28 cellular contexts compared by ENCODE assay signal in the genomic region with DNA sequence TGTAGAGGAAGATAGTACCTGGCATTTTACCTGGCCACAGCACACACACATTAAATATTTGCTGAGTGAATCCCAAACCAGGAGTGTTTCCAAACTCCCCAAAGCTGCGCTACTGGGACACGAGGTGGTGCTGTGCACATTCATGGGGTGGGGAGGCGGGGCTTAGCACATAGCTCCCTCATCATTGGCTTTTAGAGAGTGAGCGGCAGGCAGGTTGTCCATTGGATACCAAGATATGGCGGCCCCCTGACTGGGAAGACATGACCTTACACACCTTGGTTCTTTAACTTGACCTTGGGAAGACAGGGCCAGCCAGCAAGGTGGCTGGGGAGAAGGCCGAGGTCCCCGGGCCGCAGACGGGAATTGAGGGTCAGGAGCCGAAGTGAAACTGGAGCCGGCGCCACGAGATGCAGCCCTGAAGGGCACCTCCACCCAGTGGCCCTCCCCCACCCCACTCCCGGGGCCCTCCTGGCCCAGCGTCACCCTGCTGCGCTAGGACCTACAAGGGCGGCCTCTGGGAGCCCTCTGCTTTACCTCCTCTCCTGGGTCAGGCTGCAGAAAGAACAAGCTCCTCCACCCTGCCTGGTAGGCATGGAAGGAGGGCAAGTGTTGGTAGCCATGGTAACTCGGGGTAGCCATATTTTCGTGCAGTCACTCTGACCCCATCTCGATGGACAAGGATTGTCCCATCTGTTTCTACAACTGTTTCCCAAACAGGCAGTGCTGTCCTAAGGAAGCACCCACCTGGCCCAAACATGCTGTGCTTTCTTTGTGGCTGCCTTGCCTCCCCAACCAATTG. TPM values are rescaled to one million over a fixed set of nuclear protein-coding genes. Genes with fewer than 3 reads are reported as not detected.
DNase-seq lines count a peak whose midpoint lies in the region; ATAC-seq, FAIRE-seq and TF ChIP-seq lines count a peak whose summit lies in the region.
"Had no signal": no experiment of that assay in that cellular context is flagged by ENCODE, and none has a peak within 500 bp of the region (broad histone marks: within the 10 kb centered on the region; RNA-seq: fewer than 3 reads in every experiment).

No MANE protein-coding gene starts in this region.

- H2AFZ ChIP-seq in GM12878 (ENCODE audit: control insufficient read depth, low read depth, low read length) = no peak overlapping the region

- TF ChIP-seq RAD21 in GM12878 (IDR thresholded peaks at IDR 0.05; ENCODE audit: insufficient read depth, low read depth, low read length) = no peak

- RAD21 ChIA-PET in GM12878 (lab: Charles Lee; ENCODE audit: unreplicated experiment) = no interaction called here

- H3K27ac Mint-ChIP-seq in natural killer cell = no peak overlapping the region
- H3K27ac Mint-ChIP-seq: activated CD8-positive, alpha-beta memory T cell treated with anti-CD3 and anti-CD28 coated beads, Interleukin-2, amount 10 ng/mL, durations not matched to agents 7 days and 5 days; activated naive CD4-positive, alpha-beta T cell treated with anti-CD3 and anti-CD28 coated beads, Interleukin-2, amount 50 U/mL, for 24 hours; HFFc6; stimulated activated effector memory CD8-positive, alpha-beta T cell treated with anti-CD3 and anti-CD28 coated beads, Interleukin-12 subunit alpha, Interleukin-12 subunit beta, amount 100 ng/mL, for 72 hours had no signal

- H3K4me3 Mint-ChIP-seq in natural killer cell = no peak overlapping the region
- H3K4me3 Mint-ChIP-seq: activated CD8-positive, alpha-beta memory T cell treated with anti-CD3 and anti-CD28 coated beads, Interleukin-2, amount 10 ng/mL, durations not matched to agents 7 days and 5 days; activated naive CD4-positive, alpha-beta T cell treated with anti-CD3 and anti-CD28 coated beads, Interleukin-2, amount 50 U/mL, for 24 hours; CD14-positive monocyte; HFFc6; neural crest cell; stimulated activated effector memory CD8-positive, alpha-beta T cell treated with anti-CD3 and anti-CD28 coated beads, Interleukin-12 subunit alpha, Interleukin-12 subunit beta, amount 100 ng/mL, for 72 hours had no signal

- no peaks in the 10 kb centered on the region for H3K4me1 Mint-ChIP-seq in natural killer cell
- H3K4me1 Mint-ChIP-seq: activated CD8-positive, alpha-beta memory T cell treated with anti-CD3 and anti-CD28 coated beads, Interleukin-2, amount 10 ng/mL, durations not matched to agents 7 days and 5 days; activated naive CD4-positive, alpha-beta T cell treated with anti-CD3 and anti-CD28 coated beads, Interleukin-2, amount 50 U/mL, for 24 hours; neural crest cell; stimulated activated effector memory CD8-positive, alpha-beta T cell treated with anti-CD3 and anti-CD28 coated beads, Interleukin-12 subunit alpha, Interleukin-12 subunit beta, amount 100 ng/mL, for 72 hours had no signal

- no peak overlapping the region for H3K27ac ChIP-seq in GM12878 (ENCODE audit: control insufficient read depth, insufficient read depth)
- no peak overlapping the region for H3K27ac ChIP-seq in gastroesophageal sphincter
- H3K27ac ChIP-seq: prostate gland, skin epidermis had no signal

- H4K20me1 ChIP-seq in GM12878 (ENCODE audit: control insufficient read depth, insufficient read depth) = no peaks in the 10 kb centered on the region

- BruUV-seq in GM12878 (replicated peaks; lab: Mats Ljungman, UMichigan) = no TSS peak

- H3K27me3 ChIP-seq in GM12878 (replicated peaks in 1 of 2; ENCODE audit: control insufficient read depth in 2 of 2, insufficient read depth in 2 of 2, low read length in 1 of 2) (peaks cover 0 to 2% of the 10 kb centered on the region in 2 experiments; a peak in 2 of 4 replicates), gastroesophageal sphincter (no peaks in the 10 kb centered on the region)
- H3K27me3 ChIP-seq: MG63 had no signal

- no peaks in the 10 kb centered on the region for H3K79me2 ChIP-seq in GM12878 (ENCODE audit: control insufficient read depth, insufficient read depth, low read length)

- H3K36me3 Mint-ChIP-seq in natural killer cell = no peaks in the 10 kb centered on the region
- H3K36me3 Mint-ChIP-seq: activated CD8-positive, alpha-beta memory T cell treated with anti-CD3 and anti-CD28 coated beads, Interleukin-2, amount 10 ng/mL, durations not matched to agents 7 days and 5 days; activated naive CD4-positive, alpha-beta T cell treated with anti-CD3 and anti-CD28 coated beads, Interleukin-2, amount 50 U/mL, for 24 hours; CD14-positive monocyte; stimulated activated effector memory CD8-positive, alpha-beta T cell treated with anti-CD3 and anti-CD28 coated beads, Interleukin-12 subunit alpha, Interleukin-12 subunit beta, amount 100 ng/mL, for 72 hours had no signal

- H3K4me3 ChIP-seq in GM12878 (no peak overlapping the region), gastroesophageal sphincter (no peak overlapping the region)
- H3K4me3 ChIP-seq: lung, MG63, prostate gland, skin epidermis had no signal

- DNase-seq in Daoy (ENCODE audit: low read depth) (peak; percentile 53), GM12878 (ENCODE audit: low read depth, low spot score) (no peak), iPS-NIHi7 (ENCODE audit: extremely low spot score) (peak; percentile 39), NCI-H774 (lab: John Stamatoyannopoulos, UW) (no peak), natural killer cell (no peak)
- DNase-seq: activated CD4-positive, alpha-beta T cell treated with anti-CD3 and anti-CD28 coated beads for 48 hours; activated CD8-positive, alpha-beta memory T cell treated with anti-CD3 and anti-CD28 coated beads, Interleukin-2, amount 10 ng/mL, durations not matched to agents 7 days and 5 days; anterior cingulate cortex; caudate nucleus; dermis blood vessel endothelial cell; HFFc6; IMR-90; MG63; NCI-H1436; NCI-H524 treated with DMSO at 0.1 percent for 48 hours; stimulated activated CD4-positive, alpha-beta T cell treated with anti-CD3 and anti-CD28 coated beads, Interleukin-2, amount 100 ng/mL, for 24 hours; T-helper 1 cell had no signal

- peak; percentile 51 for TF ChIP-seq CTCF in LNCAP (IDR thresholded peaks at IDR 0.05)
- TF ChIP-seq CTCF in GM12878 (IDR thresholded peaks at IDR 0.05 in 2 of 3, conservative IDR thresholded peaks at IDR 0.05 in 1 of 3; ENCODE audit: control insufficient read depth in 2 of 3, extremely low read depth in 1 of 3, insufficient read depth in 1 of 3, low read depth in 3 of 3, low read length in 3 of 3) = no peak
- TF ChIP-seq CTCF in natural killer cell (IDR thresholded peaks at IDR 0.05) = no peak
- TF ChIP-seq CTCF in gastroesophageal sphincter (IDR thresholded peaks at IDR 0.05) = no peak

- H3K4me1 ChIP-seq in GM12878 (ENCODE audit: control insufficient read depth, insufficient read depth, low read length) (no peaks in the 10 kb centered on the region), gastroesophageal sphincter (no peaks in the 10 kb centered on the region)
- H3K4me1 ChIP-seq: prostate gland had no signal

- no peak for TF ChIP-seq EP300 in GM12878 (IDR thresholded peaks at IDR 0.05; ENCODE audit: borderline replicate concordance in 1 of 2, control insufficient read depth in 1 of 2, low read depth in 2 of 2, low read length in 2 of 2)
- no peak for TF ChIP-seq EP300 in gastroesophageal sphincter (IDR thresholded peaks at IDR 0.05)

- SMC1A ChIA-PET in GM12878 (lab: Charles Lee; ENCODE audit: uncharacterized antibody, unreplicated experiment) = interaction anchor here (0.7 to 1.1 kb wide), 2 partner anchors 9 to 10 kb away, joined by 3 read pairs; no protein-coding TSS in a partner anchor

- intact Hi-C loops in GM12878 (cut with micrococcal nuclease; ENCODE audit: unreplicated experiment) = no loop called here
- intact Hi-C loops in natural killer cell (cut with micrococcal nuclease) = no loop called here

- WGBS in GM12878 (ENCODE audit: insufficient coverage, insufficient replicate concordance, low lambda C conversion rate, missing lambda C conversion rate) = 43% methylated on average over 16 of the region's 20 CpGs
- 100% methylated on average over 1 of the region's 20 CpGs; no CpG with 5 or more reads in 1 of the 2 donors for WGBS in gastroesophageal sphincter (ENCODE audit: low coverage in 1 of 2), 2 donors

- POLR2A ChIA-PET in GM12878 (lab: Charles Lee) = no interaction called here

- H3K9ac ChIP-seq in GM12878 (ENCODE audit: control insufficient read depth, insufficient read depth, low read length) = no peak overlapping the region

- no peak for FAIRE-seq in GM12878 (lab: Jason Lieb, UNC)

- no peaks in the 10 kb centered on the region; the same call in 2 of the 3 replicates for H3K9me3 ChIP-seq in GM12878 (replicated peaks; ENCODE audit: control insufficient read depth, insufficient read depth, low read length)
- peaks cover 0 to 1% (median 0%) of the 10 kb centered on the region in 3 donors for H3K9me3 ChIP-seq in gastroesophageal sphincter
- H3K9me3 ChIP-seq: MG63, prostate gland had no signal

- no peaks in the 10 kb centered on the region for H3K9me3 Mint-ChIP-seq in natural killer cell
- H3K9me3 Mint-ChIP-seq: activated naive CD4-positive, alpha-beta T cell treated with anti-CD3 and anti-CD28 coated beads, Interleukin-2, amount 50 U/mL, for 24 hours; HFFc6; stimulated activated effector memory CD8-positive, alpha-beta T cell treated with anti-CD3 and anti-CD28 coated beads, Interleukin-12 subunit alpha, Interleukin-12 subunit beta, amount 100 ng/mL, for 72 hours had no signal

- in situ Hi-C loops in GM12878 (cut with MboI) = no loop called here

- no peak for TF ChIP-seq POLR2A in GM12878 (IDR thresholded peaks at IDR 0.05; ENCODE audit: low read depth, low read length)
- TF ChIP-seq POLR2A in gastroesophageal sphincter (IDR thresholded peaks at IDR 0.05) = no peak

- H3K27me3 Mint-ChIP-seq in natural killer cell (ENCODE audit: low read depth in 2 of 2) = peaks cover 39 to 57% of the 10 kb centered on the region in 2 donors

- ATAC-seq in GM12878 (no peak), natural killer cell (no peak), gastroesophageal sphincter (no peak), HG02885 (IDR thresholded peaks at IDR 0.05; ENCODE audit: poor library complexity, unreplicated experiment) (no peak)
- ATAC-seq: activated CD8-positive, alpha-beta memory T cell treated with anti-CD3 and anti-CD28 coated beads, Interleukin-2, amount 10 ng/mL, durations not matched to agents 7 days and 5 days; stimulated activated effector memory CD8-positive, alpha-beta T cell treated with anti-CD3 and anti-CD28 coated beads, Interleukin-12 subunit alpha, Interleukin-12 subunit beta, amount 100 ng/mL, for 72 hours had no signal

- no peaks in the 10 kb centered on the region for H3K36me3 ChIP-seq in GM12878 (ENCODE audit: control insufficient read depth in 2 of 2, insufficient read depth in 2 of 2, low read length in 1 of 2)
- no peaks in the 10 kb centered on the region for H3K36me3 ChIP-seq in gastroesophageal sphincter
- H3K36me3 ChIP-seq: MG63, prostate gland had no signal

- no peak overlapping the region for H3K4me2 ChIP-seq in GM12878 (ENCODE audit: control insufficient read depth, insufficient read depth)

- CTCF ChIA-PET in GM12878 (lab: Yijun Ruan, JAX) = interaction anchor here (0.7 kb wide), 1 partner anchor 20 kb away, joined by 3 read pairs; no protein-coding TSS in a partner anchor

RNA-seq across cellular contexts. Expression of a gene that starts 24.0 kb away (rescaled TPM):
- total RNA-seq in Daoy (2014; rRNA removed; shearing (Covaris generic)) = 0.33 and 2.6 TPM in 2 replicates
- not detected in 2 replicates for total RNA-seq in GM12878 (2013; cell fraction: nucleolus; rRNA removed)
- total RNA-seq in GM12878 (2014; rRNA removed) (not detected in 2 replicates), GM12878 (2014; rRNA removed; fragmentation: Illumina TruSeq; extraction: Trizol) (not detected in 2 replicates), GM12878 (2021) (not detected in 2 replicates), natural killer cell (1 to 10 TPM in 1 of 3 donors, not detected in 2; 2.0 TPM), gastroesophageal sphincter (10 to 100 TPM in 3 of 4 donors, 1 to 10 TPM in 1; 6.5 to 42.4 (median 28.7) TPM)
- not detected for polyA plus RNA-seq in GM12878 (2011; ENCODE audit: low read depth)
- polyA plus RNA-seq in GM12878 (2011; rRNA removed) (not detected in 2 replicates), GM12878 (2014; fragmentation: Illumina TruSeq; extraction: Trizol) (0.19 TPM in 1 of 2 replicates, not detected in the other), GM12878 (2014; fragmentation: Nextera tagmentation; extraction: Ambion mirVana) (not detected), GM12878 (2014; rRNA removed) (not detected in 2 replicates), GM12878 (2016; fragmentation: Nextera tagmentation; extraction: Ambion mirVana) (not detected)
- polyA plus RNA-seq in GM12878 (2011; cell fraction: cytosol; rRNA removed) = not detected in 2 replicates
- not detected in 2 replicates for polyA plus RNA-seq in GM12878 (2011; cell fraction: nucleus; rRNA removed)
- polyA plus RNA-seq in GM12878 (2012) = not detected in 2 replicates
- polyA minus RNA-seq in GM12878 (2011; rRNA and poly(A)+ RNA removed) = 0.57 TPM in 1 of 2 replicates, not detected in the other
- polyA minus RNA-seq in GM12878 (2011; cell fraction: cytosol; rRNA and poly(A)+ RNA removed) = not detected in 2 replicates
- polyA minus RNA-seq in GM12878 (2011; cell fraction: nucleus; rRNA and poly(A)+ RNA removed) = not detected in 2 replicates
- total RNA-seq: activated CD8-positive, alpha-beta memory T cell treated with anti-CD3 and anti-CD28 coated beads, Interleukin-2, amount 10 ng/mL, durations not matched to agents 7 days and 5 days; dermis blood vessel endothelial cell; HFFc6; IMR-90 had no signal
- polyA plus RNA-seq: IMR-90 had no signal

RNA-seq across cellular contexts. Expression of a gene that starts 24.4 kb away (rescaled TPM):
- total RNA-seq in Daoy (2014; rRNA removed; shearing (Covaris generic)) = 3.3 TPM in 1 of 2 replicates, not detected in the other
- not detected in 2 replicates for total RNA-seq in GM12878 (2013; cell fraction: nucleolus; rRNA removed)
- total RNA-seq in GM12878 (2014; rRNA removed) (0.16 and 0.17 TPM in 2 replicates), GM12878 (2014; rRNA removed; fragmentation: Illumina TruSeq; extraction: Trizol) (not detected in 2 replicates), GM12878 (2021) (0.21 and 0.36 TPM in 2 replicates), natural killer cell (1 to 10 TPM in 1 of 3 donors, not detected in 2; 4.0 TPM), gastroesophageal sphincter (10 to 100 TPM; 18.2 to 69.3 (median 52.6) TPM)
- not detected for polyA plus RNA-seq in GM12878 (2011; ENCODE audit: low read depth)
- polyA plus RNA-seq in GM12878 (2011; rRNA removed) (0.05 TPM in 1 of 2 replicates, not detected in the other), GM12878 (2014; fragmentation: Illumina TruSeq; extraction: Trizol) (not detected in 2 replicates), GM12878 (2014; fragmentation: Nextera tagmentation; extraction: Ambion mirVana) (under 1 TPM; 0.18 to 0.40 TPM), GM12878 (2014; rRNA removed) (0.09 TPM in 1 of 2 replicates, not detected in the other), GM12878 (2016; fragmentation: Nextera tagmentation; extraction: Ambion mirVana) (under 1 TPM in 1 of 2 experiments, not detected in 1; 0.21 TPM)
- polyA plus RNA-seq in GM12878 (2011; cell fraction: cytosol; rRNA removed) = 0.06 TPM in 1 of 2 replicates, not detected in the other
- polyA plus RNA-seq in GM12878 (2011; cell fraction: nucleus; rRNA removed) = not detected in 2 replicates
- not detected in 2 replicates for polyA plus RNA-seq in GM12878 (2012)
- not detected in 2 replicates for polyA minus RNA-seq in GM12878 (2011; rRNA and poly(A)+ RNA removed)
- polyA minus RNA-seq in GM12878 (2011; cell fraction: cytosol; rRNA and poly(A)+ RNA removed) = not detected in 2 replicates
- not detected in 2 replicates for polyA minus RNA-seq in GM12878 (2011; cell fraction: nucleus; rRNA and poly(A)+ RNA removed)
- total RNA-seq: activated CD8-positive, alpha-beta memory T cell treated with anti-CD3 and anti-CD28 coated beads, Interleukin-2, amount 10 ng/mL, durations not matched to agents 7 days and 5 days; dermis blood vessel endothelial cell; HFFc6; IMR-90 had no signal
- polyA plus RNA-seq: IMR-90 had no signal

RNA-seq across cellular contexts. Expression of a gene that starts 27.7 kb away (rescaled TPM):
- 0.17 and 0.36 TPM in 2 replicates for total RNA-seq in Daoy (2014; rRNA removed; shearing (Covaris generic))
- total RNA-seq in GM12878 (2013; cell fraction: nucleolus; rRNA removed) = not detected in 2 replicates
- not detected in 2 replicates for total RNA-seq in GM12878 (2014; rRNA removed)
- total RNA-seq in GM12878 (2014; rRNA removed; fragmentation: Illumina TruSeq; extraction: Trizol) = not detected in 2 replicates
- not detected in 2 replicates for total RNA-seq in GM12878 (2021)
- polyA plus RNA-seq in GM12878 (2011; ENCODE audit: low read depth) = not detected
- polyA plus RNA-seq in GM12878 (2011; rRNA removed) = 0.07 TPM in 1 of 2 replicates, not detected in the other
- 0.07 and 0.12 TPM in 2 replicates for polyA plus RNA-seq in GM12878 (2011; cell fraction: cytosol; rRNA removed)
- polyA plus RNA-seq in GM12878 (2011; cell fraction: nucleus; rRNA removed) = 0.09 and 0.21 TPM in 2 replicates
- polyA plus RNA-seq in GM12878 (2012) = not detected in 2 replicates
- not detected in 2 replicates for polyA plus RNA-seq in GM12878 (2014; fragmentation: Illumina TruSeq; extraction: Trizol)
- polyA plus RNA-seq in GM12878 (2014; fragmentation: Nextera tagmentation; extraction: Ambion mirVana) = not detected
- polyA plus RNA-seq in GM12878 (2014; rRNA removed) = not detected in 2 replicates
- not detected for polyA plus RNA-seq in GM12878 (2016; fragmentation: Nextera tagmentation; extraction: Ambion mirVana)
- 0.15 TPM in 1 of 2 replicates, not detected in the other for polyA minus RNA-seq in GM12878 (2011; rRNA and poly(A)+ RNA removed)
- polyA minus RNA-seq in GM12878 (2011; cell fraction: cytosol; rRNA and poly(A)+ RNA removed) = not detected in 2 replicates
- 0.12 TPM in 1 of 2 replicates, not detected in the other for polyA minus RNA-seq in GM12878 (2011; cell fraction: nucleus; rRNA and poly(A)+ RNA removed)
- total RNA-seq in natural killer cell = not detected
- total RNA-seq in gastroesophageal sphincter = under 1 TPM in 2 of 4 donors, not detected in 2; 0.69 TPM
- total RNA-seq: activated CD8-positive, alpha-beta memory T cell treated with anti-CD3 and anti-CD28 coated beads, Interleukin-2, amount 10 ng/mL, durations not matched to agents 7 days and 5 days; dermis blood vessel endothelial cell; HFFc6; IMR-90; neural crest cell; temporal lobe had no signal
- polyA plus RNA-seq: IMR-90 had no signal

Comparison
In these comparisons a context has a peak if more than half of its experiments do, and no peak if none do; other contexts are left out.
1. DNase-seq: peak in Daoy (single experiment) and iPS-NIHi7 (single experiment); none in GM12878 (single experiment), NCI-H774 (single experiment) and natural killer cell (single experiment).